Comparison of ENCODE assay signal across 29 cellular contexts in genomic region chr2:5150871-5151270, GRCh38.
"Had no signal": no experiment of that assay in that cellular context is flagged by ENCODE, and none has a peak within 500 bp of the region (broad histone marks: within the 10 kb centered on the region; RNA-seq: fewer than 3 reads in every experiment).

No MANE protein-coding gene starts in this region.

- DNase-seq: colonic mucosa; cortex of kidney; dermis blood vessel endothelial cell; dorsolateral prefrontal cortex; effector CD4-positive, alpha-beta T cell; effector CD8-positive, alpha-beta T cell; effector memory CD4-positive, alpha-beta T cell; effector memory CD8-positive, alpha-beta T cell; endodermal cell; erythroblast; esophagus squamous epithelium; foreskin fibroblast; foreskin keratinocyte; foreskin melanocyte; gastrocnemius medialis; glutamatergic neuron; head of caudate nucleus; heart left ventricle; heart right ventricle had no signal

- H3K27me3 ChIP-seq: colonic mucosa, esophagus muscularis mucosa, esophagus squamous epithelium, foreskin keratinocyte, gastrocnemius medialis, gastroesophageal sphincter, heart left ventricle, heart right ventricle had no signal

- H3K36me3 ChIP-seq: colonic mucosa, esophagus muscularis mucosa, esophagus squamous epithelium, gastrocnemius medialis, gastroesophageal sphincter, heart left ventricle, heart right ventricle had no signal

- H3K27ac ChIP-seq: colonic mucosa, coronary artery, dorsolateral prefrontal cortex, epithelial cell of prostate, esophagus muscularis mucosa, esophagus squamous epithelium, foreskin keratinocyte, gastrocnemius medialis, gastroesophageal sphincter, heart left ventricle, heart right ventricle had no signal

- H3K4me3 ChIP-seq: colonic mucosa, coronary artery, dorsolateral prefrontal cortex, esophagus muscularis mucosa, esophagus squamous epithelium, gastrocnemius medialis, gastroesophageal sphincter, heart left ventricle, heart right ventricle had no signal

- H3K27ac Mint-ChIP-seq: dendritic cell treated with granulocyte-macrophage colony-stimulating factor and Interleukin-4, amounts not matched to agents 40 ng/mL and 50 ng/mL, for 4 days; effector memory CD8-positive, alpha-beta T cell; endodermal cell had no signal

- H3K4me1 ChIP-seq: colonic mucosa, esophagus muscularis mucosa, esophagus squamous epithelium, foreskin keratinocyte, gastrocnemius medialis, gastroesophageal sphincter, heart left ventricle, heart right ventricle had no signal

- H3K4me3 Mint-ChIP-seq: dendritic cell treated with granulocyte-macrophage colony-stimulating factor and Interleukin-4, amounts not matched to agents 40 ng/mL and 50 ng/mL, for 4 days; effector memory CD8-positive, alpha-beta T cell; endodermal cell had no signal

- H3K9me3 ChIP-seq: colonic mucosa, gastrocnemius medialis had no signal

- FAIRE-seq: colon, endometrium, endothelial cell of umbilical vein, frontal cortex had no signal

- H3K27me3 Mint-ChIP-seq: dendritic cell treated with granulocyte-macrophage colony-stimulating factor and Interleukin-4, amounts not matched to agents 40 ng/mL and 50 ng/mL, for 4 days; effector memory CD8-positive, alpha-beta T cell had no signal

- ATAC-seq: effector memory CD8-positive, alpha-beta T cell; esophagus mucosa; foreskin keratinocyte; gastrocnemius medialis; gastroesophageal sphincter; heart left ventricle; heart right ventricle had no signal

- H3K4me1 Mint-ChIP-seq: endodermal cell had no signal
